40 cellular contexts compared by ENCODE assay signal in genomic region chr6:24287239-24287638, GRCh38.
"Had no signal": no experiment of that assay in that cellular context is flagged by ENCODE, and none has a peak within 500 bp of the region (broad histone marks: within the 10 kb centered on the region; RNA-seq: fewer than 3 reads in every experiment).

No MANE protein-coding gene starts in this region.

- ATAC-seq: activated naive CD4-positive, alpha-beta T cell treated with anti-CD3 and anti-CD28 coated beads, Interleukin-2, amount 50 U/mL, for 72 hours; activated naive CD8-positive, alpha-beta T cell treated with anti-CD3 and anti-CD28 coated beads, Interleukin-2, amount 50 U/mL, for 24 hours; activated T-cell treated with anti-CD3 and anti-CD28 coated beads, Interleukin-2, amount 50 U/mL, for 4 hours; activated T-helper 17 cell treated with anti-CD3 and anti-CD28 coated beads, Interleukin-2, amount 50 U/mL, for 72 hours; body of pancreas had no signal

- H3K9me3 ChIP-seq: adrenal gland, ascending aorta, body of pancreas, breast epithelium had no signal

- H3K4me1 ChIP-seq: breast epithelium had no signal

- H3K4me3 ChIP-seq: adrenal gland, ascending aorta, body of pancreas, breast epithelium, cardiac muscle cell had no signal

- H3K27me3 ChIP-seq: adrenal gland, ascending aorta, body of pancreas, brain microvascular endothelial cell, breast epithelium, cardiac muscle cell had no signal

- H3K4me1 Mint-ChIP-seq: activated naive CD8-positive, alpha-beta T cell treated with anti-CD3 and anti-CD28 coated beads, Interleukin-2, amount 50 U/mL, for 24 hours; brain; central memory CD8-positive, alpha-beta T cell had no signal

- H3K9me3 Mint-ChIP-seq: activated naive CD4-positive, alpha-beta T cell treated with anti-CD3 and anti-CD28 coated beads for 36 hours; activated naive CD4-positive, alpha-beta T cell treated with anti-CD3 and anti-CD28 coated beads, Interleukin-2, amount 10 ng/mL, durations not matched to agents 7 days and 5 days; activated naive CD4-positive, alpha-beta T cell treated with anti-CD3 and anti-CD28 coated beads, Interleukin-2, amount 50 U/mL, for 24 hours; activated naive CD4-positive, alpha-beta T cell treated with anti-CD3 and anti-CD28 coated beads, Interleukin-2, amount 50 U/mL, for 72 hours; activated naive CD8-positive, alpha-beta T cell treated with anti-CD3 and anti-CD28 coated beads for 36 hours; activated naive CD8-positive, alpha-beta T cell treated with anti-CD3 and anti-CD28 coated beads, Interleukin-2, amount 10 ng/mL, durations not matched to agents 7 days and 5 days; activated naive CD8-positive, alpha-beta T cell treated with anti-CD3 and anti-CD28 coated beads, Interleukin-2, amount 50 U/mL, for 24 hours; activated T-cell treated with anti-CD3 and anti-CD28 coated beads, Interleukin-2, amount 50 U/mL, for 24 hours; activated T-cell treated with anti-CD3 and anti-CD28 coated beads, Interleukin-2, amount 50 U/mL, for 4 hours; activated T-helper 1 cell treated with anti-CD3 and anti-CD28 coated beads, Interleukin-12 subunit alpha, Interleukin-12 subunit beta, Interleukin-2, Interleukin-4 antibody, amounts not matched to agents 30 ng/mL and 10 ng/mL and 1 ng/mL, durations not matched to agents 14 hours and 24 hours and 36 hours; activated T-helper 17 cell treated with anti-CD3 and anti-CD28 coated beads, Interleukin-2, amount 50 U/mL, for 72 hours; activated T-helper 2 cell treated with anti-CD3 and anti-CD28 coated beads, Interferon-gamma antibody, Interleukin-2, Interleukin-4, amounts not matched to agents 10 μg/mL and 5 μg/mL and 100 μg/mL, durations not matched to agents 14 hours and 24 hours and 36 hours; brain; central memory CD8-positive, alpha-beta T cell had no signal

- H3K36me3 ChIP-seq: adrenal gland, ascending aorta, brain microvascular endothelial cell, breast epithelium, cardiac muscle cell had no signal

- DNase-seq: activated effector memory CD4-positive, alpha-beta T cell treated with anti-CD3 and anti-CD28 coated beads, Interleukin-2, amount 50 U/mL, for 16 hours; activated effector memory CD4-positive, alpha-beta T cell treated with Interleukin-2 at 50 U/mL for 16 hours; activated gamma-delta T cell; activated gamma-delta T cell treated with Interleukin-2 at 50 U/mL for 16 hours; activated naive CD4-positive, alpha-beta T cell; activated naive CD4-positive, alpha-beta T cell treated with anti-CD3 and anti-CD28 coated beads for 36 hours; activated naive CD4-positive, alpha-beta T cell treated with anti-CD3 and anti-CD28 coated beads, Interleukin-2, amount 10 ng/mL, durations not matched to agents 7 days and 5 days; activated naive CD4-positive, alpha-beta T cell treated with anti-CD3 and anti-CD28 coated beads, Interleukin-2, amount 50 U/mL, for 16 hours; activated naive CD4-positive, alpha-beta T cell treated with Interleukin-2 at 50 U/mL for 16 hours; activated naive CD8-positive, alpha-beta T cell treated with anti-CD3 and anti-CD28 coated beads for 36 hours; activated naive CD8-positive, alpha-beta T cell treated with anti-CD3 and anti-CD28 coated beads, Interleukin-2, amount 10 ng/mL, durations not matched to agents 7 days and 5 days; activated naive CD8-positive, alpha-beta T cell treated with anti-CD3 and anti-CD28 coated beads, Interleukin-2, amount 50 U/mL, for 24 hours; activated T-cell treated with anti-CD3 and anti-CD28 coated beads for 4 hours; activated T-cell treated with anti-CD3 and anti-CD28 coated beads, Interleukin-2, amount 50 U/mL, for 1 hour; activated T-cell treated with anti-CD3 and anti-CD28 coated beads, Interleukin-2, amount 50 U/mL, for 24 hours; activated T-cell treated with anti-CD3 and anti-CD28 coated beads, Interleukin-2, amount 50 U/mL, for 4 hours; activated T-cell treated with anti-CD3 and anti-CD28 coated beads, Interleukin-2, amount 50 U/mL, for 48 hours; adrenal gland; amniotic stem cell; amygdala; anterior cingulate cortex; aorta; body of pancreas; brain microvascular endothelial cell; caudate nucleus; central memory CD4-positive, alpha-beta T cell; cerebellar nuclear complex had no signal

- H3K27ac Mint-ChIP-seq: activated naive CD4-positive, alpha-beta T cell treated with anti-CD3 and anti-CD28 coated beads for 36 hours; activated naive CD4-positive, alpha-beta T cell treated with anti-CD3 and anti-CD28 coated beads, Interleukin-2, amount 10 ng/mL, durations not matched to agents 7 days and 5 days; activated naive CD4-positive, alpha-beta T cell treated with anti-CD3 and anti-CD28 coated beads, Interleukin-2, amount 50 U/mL, for 24 hours; activated naive CD4-positive, alpha-beta T cell treated with anti-CD3 and anti-CD28 coated beads, Interleukin-2, amount 50 U/mL, for 72 hours; activated naive CD8-positive, alpha-beta T cell; activated naive CD8-positive, alpha-beta T cell treated with anti-CD3 and anti-CD28 coated beads for 36 hours; activated naive CD8-positive, alpha-beta T cell treated with anti-CD3 and anti-CD28 coated beads, Interleukin-2, amount 10 ng/mL, durations not matched to agents 7 days and 5 days; activated naive CD8-positive, alpha-beta T cell treated with anti-CD3 and anti-CD28 coated beads, Interleukin-2, amount 50 U/mL, for 24 hours; activated T-cell treated with anti-CD3 and anti-CD28 coated beads, Interleukin-2, amount 50 U/mL, for 24 hours; activated T-helper 1 cell treated with anti-CD3 and anti-CD28 coated beads, Interleukin-12 subunit alpha, Interleukin-12 subunit beta, Interleukin-2, Interleukin-4 antibody, amounts not matched to agents 30 ng/mL and 10 ng/mL and 1 ng/mL, durations not matched to agents 14 hours and 24 hours and 36 hours; activated T-helper 17 cell treated with anti-CD3 and anti-CD28 coated beads, Interleukin-2, amount 50 U/mL, for 72 hours; activated T-helper 2 cell treated with anti-CD3 and anti-CD28 coated beads, Interferon-gamma antibody, Interleukin-2, Interleukin-4, amounts not matched to agents 10 μg/mL and 5 μg/mL and 100 μg/mL, durations not matched to agents 14 hours and 24 hours and 36 hours; brain had no signal

- FAIRE-seq: astrocyte, bronchial epithelial cell had no signal

- H3K36me3 Mint-ChIP-seq: activated naive CD4-positive, alpha-beta T cell treated with anti-CD3 and anti-CD28 coated beads, Interleukin-2, amount 10 ng/mL, durations not matched to agents 7 days and 5 days; activated naive CD4-positive, alpha-beta T cell treated with anti-CD3 and anti-CD28 coated beads, Interleukin-2, amount 50 U/mL, for 24 hours; activated naive CD4-positive, alpha-beta T cell treated with anti-CD3 and anti-CD28 coated beads, Interleukin-2, amount 50 U/mL, for 72 hours; activated naive CD8-positive, alpha-beta T cell; activated naive CD8-positive, alpha-beta T cell treated with anti-CD3 and anti-CD28 coated beads for 36 hours; activated naive CD8-positive, alpha-beta T cell treated with anti-CD3 and anti-CD28 coated beads, Interleukin-2, amount 10 ng/mL, durations not matched to agents 7 days and 5 days; brain had no signal

- H3K4me3 Mint-ChIP-seq: activated naive CD4-positive, alpha-beta T cell treated with anti-CD3 and anti-CD28 coated beads for 36 hours; activated naive CD4-positive, alpha-beta T cell treated with anti-CD3 and anti-CD28 coated beads, Interleukin-2, amount 10 ng/mL, durations not matched to agents 7 days and 5 days; activated naive CD4-positive, alpha-beta T cell treated with anti-CD3 and anti-CD28 coated beads, Interleukin-2, amount 50 U/mL, for 24 hours; activated naive CD8-positive, alpha-beta T cell; activated naive CD8-positive, alpha-beta T cell treated with anti-CD3 and anti-CD28 coated beads for 36 hours; activated naive CD8-positive, alpha-beta T cell treated with anti-CD3 and anti-CD28 coated beads, Interleukin-2, amount 10 ng/mL, durations not matched to agents 7 days and 5 days; activated naive CD8-positive, alpha-beta T cell treated with anti-CD3 and anti-CD28 coated beads, Interleukin-2, amount 50 U/mL, for 24 hours; activated T-cell treated with anti-CD3 and anti-CD28 coated beads, Interleukin-2, amount 50 U/mL, for 24 hours; activated T-cell treated with anti-CD3 and anti-CD28 coated beads, Interleukin-2, amount 50 U/mL, for 4 hours; activated T-helper 1 cell treated with anti-CD3 and anti-CD28 coated beads, Interleukin-12 subunit alpha, Interleukin-12 subunit beta, Interleukin-2, Interleukin-4 antibody, amounts not matched to agents 30 ng/mL and 10 ng/mL and 1 ng/mL, durations not matched to agents 14 hours and 24 hours and 36 hours; activated T-helper 17 cell treated with anti-CD3 and anti-CD28 coated beads, Interleukin-2, amount 50 U/mL, for 72 hours; brain; central memory CD8-positive, alpha-beta T cell had no signal

- H3K27me3 Mint-ChIP-seq: activated naive CD4-positive, alpha-beta T cell treated with anti-CD3 and anti-CD28 coated beads, Interleukin-2, amount 10 ng/mL, durations not matched to agents 7 days and 5 days; activated naive CD8-positive, alpha-beta T cell treated with anti-CD3 and anti-CD28 coated beads, Interleukin-2, amount 50 U/mL, for 24 hours; activated T-helper 17 cell treated with anti-CD3 and anti-CD28 coated beads, Interleukin-2, amount 50 U/mL, for 72 hours; central memory CD8-positive, alpha-beta T cell had no signal

- H3K27ac ChIP-seq: adrenal gland, ascending aorta, body of pancreas, brain microvascular endothelial cell, breast epithelium, cardiac muscle cell had no signal
